Comparison of ENCODE assay signal across 2 cellular contexts in the genomic region with DNA sequence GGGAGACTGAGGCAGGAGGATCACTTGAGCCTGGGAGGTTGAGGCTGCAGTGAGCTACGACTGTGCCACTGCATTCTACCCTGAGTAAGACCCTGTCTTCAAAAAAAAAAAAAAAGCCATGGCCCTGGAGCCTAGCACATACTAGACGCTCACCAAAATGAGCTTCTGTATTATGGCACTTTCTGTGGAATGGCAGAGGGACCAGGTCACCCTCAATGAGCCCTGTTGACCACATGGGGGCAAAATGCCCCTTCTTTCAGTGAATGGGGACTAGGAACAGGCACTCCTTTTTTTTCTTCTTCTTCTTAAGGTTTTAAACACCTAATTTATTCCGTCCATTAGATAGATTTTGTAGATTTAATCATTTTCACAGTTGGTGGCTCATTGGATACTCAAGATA.
TF ChIP-seq lines count a peak whose summit lies in the region.

No MANE protein-coding gene starts in this region.

TF ChIP-seq in HCT116, 20 proteins besides CTCF, POLR2A, EP300 and RAD21 (continued from another document):
- TF ChIP-seq ZBTB33 (IDR thresholded peaks at IDR 0.05; ENCODE audit: extremely low read depth, insufficient replicate concordance, low read length): no peak
- TF ChIP-seq, protein P1, sequence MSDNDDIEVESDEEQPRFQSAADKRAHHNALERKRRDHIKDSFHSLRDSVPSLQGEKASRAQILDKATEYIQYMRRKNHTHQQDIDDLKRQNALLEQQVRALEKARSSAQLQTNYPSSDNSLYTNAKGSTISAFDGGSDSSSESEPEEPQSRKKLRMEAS (IDR thresholded peaks at IDR 0.05): no peak
- no peak for TF ChIP-seq EZH2 (IDR thresholded peaks at IDR 0.05)
- TF ChIP-seq, protein P2, sequence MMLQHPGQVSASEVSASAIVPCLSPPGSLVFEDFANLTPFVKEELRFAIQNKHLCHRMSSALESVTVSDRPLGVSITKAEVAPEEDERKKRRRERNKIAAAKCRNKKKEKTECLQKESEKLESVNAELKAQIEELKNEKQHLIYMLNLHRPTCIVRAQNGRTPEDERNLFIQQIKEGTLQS (IDR thresholded peaks at IDR 0.05): no peak
- no peak for TF ChIP-seq POLR2AphosphoS5 (IDR thresholded peaks at IDR 0.05; ENCODE audit: low read depth, low read length)
- no peak for TF ChIP-seq ELF1 (IDR thresholded peaks at IDR 0.05; ENCODE audit: borderline replicate concordance, low read depth)
- no peak for TF ChIP-seq SRF (IDR thresholded peaks at IDR 0.05; ENCODE audit: low read depth)
- no peak for TF ChIP-seq EZH2phosphoT487 (IDR thresholded peaks at IDR 0.05; ENCODE audit: borderline replicate concordance)
- TF ChIP-seq JUND (IDR thresholded peaks at IDR 0.05): no peak
- TF ChIP-seq TCF7L2 (IDR thresholded peaks at IDR 0.05; ENCODE audit: borderline replicate concordance, extremely low read depth, insufficient read depth, insufficient read length): no peak
- no peak for TF ChIP-seq CBX3 (IDR thresholded peaks at IDR 0.05; ENCODE audit: low read depth)
- no peak for TF ChIP-seq CEBPB (IDR thresholded peaks at IDR 0.05; ENCODE audit: low read depth)
- TF ChIP-seq, protein P3, sequence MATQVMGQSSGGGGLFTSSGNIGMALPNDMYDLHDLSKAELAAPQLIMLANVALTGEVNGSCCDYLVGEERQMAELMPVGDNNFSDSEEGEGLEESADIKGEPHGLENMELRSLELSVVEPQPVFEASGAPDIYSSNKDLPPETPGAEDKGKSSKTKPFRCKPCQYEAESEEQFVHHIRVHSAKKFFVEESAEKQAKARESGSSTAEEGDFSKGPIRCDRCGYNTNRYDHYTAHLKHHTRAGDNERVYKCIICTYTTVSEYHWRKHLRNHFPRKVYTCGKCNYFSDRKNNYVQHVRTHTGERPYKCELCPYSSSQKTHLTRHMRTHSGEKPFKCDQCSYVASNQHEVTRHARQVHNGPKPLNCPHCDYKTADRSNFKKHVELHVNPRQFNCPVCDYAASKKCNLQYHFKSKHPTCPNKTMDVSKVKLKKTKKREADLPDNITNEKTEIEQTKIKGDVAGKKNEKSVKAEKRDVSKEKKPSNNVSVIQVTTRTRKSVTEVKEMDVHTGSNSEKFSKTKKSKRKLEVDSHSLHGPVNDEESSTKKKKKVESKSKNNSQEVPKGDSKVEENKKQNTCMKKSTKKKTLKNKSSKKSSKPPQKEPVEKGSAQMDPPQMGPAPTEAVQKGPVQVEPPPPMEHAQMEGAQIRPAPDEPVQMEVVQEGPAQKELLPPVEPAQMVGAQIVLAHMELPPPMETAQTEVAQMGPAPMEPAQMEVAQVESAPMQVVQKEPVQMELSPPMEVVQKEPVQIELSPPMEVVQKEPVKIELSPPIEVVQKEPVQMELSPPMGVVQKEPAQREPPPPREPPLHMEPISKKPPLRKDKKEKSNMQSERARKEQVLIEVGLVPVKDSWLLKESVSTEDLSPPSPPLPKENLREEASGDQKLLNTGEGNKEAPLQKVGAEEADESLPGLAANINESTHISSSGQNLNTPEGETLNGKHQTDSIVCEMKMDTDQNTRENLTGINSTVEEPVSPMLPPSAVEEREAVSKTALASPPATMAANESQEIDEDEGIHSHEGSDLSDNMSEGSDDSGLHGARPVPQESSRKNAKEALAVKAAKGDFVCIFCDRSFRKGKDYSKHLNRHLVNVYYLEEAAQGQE (IDR thresholded peaks at IDR 0.05; ENCODE audit: low read depth): no peak
- TF ChIP-seq SP1 (IDR thresholded peaks at IDR 0.05; ENCODE audit: low read depth): no peak
- TF ChIP-seq YY1 (IDR thresholded peaks at IDR 0.05; ENCODE audit: extremely low read depth, insufficient replicate concordance, low read depth, low read length): no peak
- no peak for TF ChIP-seq FOSL1 (IDR thresholded peaks at IDR 0.05; ENCODE audit: low read depth)
- no peak for TF ChIP-seq ZNF274 (IDR thresholded peaks at IDR 0.05; ENCODE audit: low read depth, low read length)
- TF ChIP-seq ZFX (IDR thresholded peaks at IDR 0.05): no peak

TF ChIP-seq in SK-N-SH treated with all-trans-retinoic acid at 6 μM for 48 hours, 23 proteins besides CTCF, POLR2A, EP300 and RAD21 (continued from another document):
- no peak for TF ChIP-seq TSHZ2 (CRISPR knock-in tag; IDR thresholded peaks at IDR 0.05)
- no peak for TF ChIP-seq OSR1 (CRISPR knock-in tag; IDR thresholded peaks at IDR 0.05)
- TF ChIP-seq RARB (CRISPR knock-in tag; IDR thresholded peaks at IDR 0.05): no peak
- no peak for TF ChIP-seq SNAI2 (CRISPR knock-in tag; IDR thresholded peaks at IDR 0.05)
- no peak for TF ChIP-seq TOX (CRISPR knock-in tag; IDR thresholded peaks at IDR 0.05; ENCODE audit: borderline replicate concordance)
- TF ChIP-seq ZFP3 (CRISPR knock-in tag; IDR thresholded peaks at IDR 0.05): no peak
- TF ChIP-seq GLIS3 (CRISPR knock-in tag; IDR thresholded peaks at IDR 0.05): no peak
- no peak for TF ChIP-seq PPARA (CRISPR knock-in tag; IDR thresholded peaks at IDR 0.05; ENCODE audit: borderline replicate concordance)
- TF ChIP-seq ARNTL (CRISPR knock-in tag; IDR thresholded peaks at IDR 0.05; ENCODE audit: borderline replicate concordance, low read depth): no peak
- no peak for TF ChIP-seq CSDC2 (CRISPR knock-in tag; IDR thresholded peaks at IDR 0.05)
